Comparison of ENCODE assay signal across 18 cellular contexts in the genomic region with DNA sequence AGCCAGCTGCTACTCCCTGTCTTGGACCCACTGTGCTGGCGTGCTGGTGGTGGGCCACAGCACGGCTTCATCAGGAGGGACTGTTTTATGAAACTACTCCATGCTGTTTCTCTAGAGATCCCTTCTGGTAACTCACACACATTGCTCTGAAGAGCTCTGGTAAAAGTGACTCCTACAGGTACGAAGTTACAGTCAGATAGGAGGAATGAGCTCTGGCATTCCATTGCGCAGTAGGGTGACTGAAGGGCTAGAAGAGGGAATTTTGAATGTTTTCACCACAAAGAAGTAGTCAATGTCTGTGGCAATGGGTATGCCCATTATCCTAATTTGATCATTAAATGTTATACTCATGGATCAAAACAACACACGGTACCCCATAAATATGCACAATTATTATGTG. TPM values are rescaled to one million over a fixed set of nuclear protein-coding genes. Genes with fewer than 3 reads are reported as not detected.
DNase-seq lines count a peak whose midpoint lies in the region; ATAC-seq and TF ChIP-seq lines count a peak whose summit lies in the region.
"Had no signal": no experiment of that assay in that cellular context is flagged by ENCODE, and none has a peak within 500 bp of the region (broad histone marks: within the 10 kb centered on the region; RNA-seq: fewer than 3 reads in every experiment).

No MANE protein-coding gene starts in this region.

- no peak for TF ChIP-seq POLR2A in breast epithelium (IDR thresholded peaks at IDR 0.05)

- H3K27me3 ChIP-seq in breast epithelium (no peaks in the 10 kb centered on the region), endodermal cell (ENCODE audit: control insufficient read depth, insufficient read depth, low read length, poor library complexity, severe bottlenecking) (no peaks in the 10 kb centered on the region), liver (ENCODE audit: control insufficient read depth in 4 of 4, insufficient read depth in 4 of 4, low read length in 3 of 4) (no peaks in the 10 kb centered on the region)
- H3K27me3 ChIP-seq: Peyer's patch had no signal

- H3K9ac ChIP-seq in endodermal cell (ENCODE audit: extremely low read depth, low read length, poor library complexity, severe bottlenecking) (no peak overlapping the region), liver (ENCODE audit: low read depth in 1 of 2, low read length in 2 of 2) (peak overlapping the region; percentile 99 to 100)

- no TSS peak for BruUV-seq in MCF 10A (replicated peaks; lab: Mats Ljungman, UMichigan)

- no peak overlapping the region for H3K4me3 ChIP-seq in breast epithelium
- no peak overlapping the region for H3K4me3 ChIP-seq in endodermal cell (ENCODE audit: low read length)
- H3K4me3 ChIP-seq in liver (ENCODE audit: low read depth in 1 of 3, low read length in 3 of 3) = peak overlapping the region; percentile 74 to 99 (median 79)

- no peaks in the 10 kb centered on the region for H3K36me3 ChIP-seq in breast epithelium
- H3K36me3 ChIP-seq in endodermal cell (ENCODE audit: control insufficient read depth, insufficient read depth, low read length) = no peaks in the 10 kb centered on the region
- H3K36me3 ChIP-seq in liver (ENCODE audit: control insufficient read depth in 4 of 4, insufficient read depth in 3 of 4, low read depth in 1 of 4, low read length in 3 of 4) = peaks cover 0 to 33% (median 18%) of the 10 kb centered on the region in 4 donors
- H3K36me3 ChIP-seq: BE2C, Peyer's patch had no signal

- intact Hi-C loops in MCF 10A (cut with micrococcal nuclease) (no loop called here), breast epithelium (cut with DNase I; ENCODE audit: low total_unique reads) (no loop called here), natural killer cell (cut with micrococcal nuclease) (no loop called here)

- DNase-seq in MCF 10A (ENCODE audit: unreplicated experiment) (no peak), breast epithelium (ENCODE audit: low spot score in 2 of 2) (no peak), endodermal cell (peak; percentile 21), natural killer cell (no peak), HFFc6 (no peak), NCI-H2081 treated with DMSO at 0.1 percent for 48 hours (lab: John Stamatoyannopoulos, UW) (no peak)
- DNase-seq: BE2C; Calu3; CD8-positive, alpha-beta memory T cell; GF-D8; MM.1S; Peyer's patch; SHP77 treated with DMSO at 0.1 percent for 48 hours had no signal

- H3K4me3 Mint-ChIP-seq in MCF 10A (ENCODE audit: unreplicated experiment) = no peak overlapping the region
- H3K4me3 Mint-ChIP-seq in endodermal cell = no peak overlapping the region
- no peak overlapping the region for H3K4me3 Mint-ChIP-seq in natural killer cell
- H3K4me3 Mint-ChIP-seq in HFFc6 = no peak overlapping the region
- H3K4me3 Mint-ChIP-seq: CD14-positive monocyte; CD8-positive, alpha-beta memory T cell had no signal

- H3K4me1 Mint-ChIP-seq in MCF 10A (ENCODE audit: insufficient read depth, unreplicated experiment) = peaks cover 17% of the 10 kb centered on the region
- peaks cover 20% of the 10 kb centered on the region for H3K4me1 Mint-ChIP-seq in endodermal cell
- H3K4me1 Mint-ChIP-seq in natural killer cell = no peaks in the 10 kb centered on the region
- peaks cover 5% of the 10 kb centered on the region; the same call in 1 of the 2 replicates for H3K4me1 Mint-ChIP-seq in HFFc6 (ENCODE audit: low read depth)

- TF ChIP-seq RAD21 in liver (IDR thresholded peaks at IDR 0.05) = no peak

- no peaks in the 10 kb centered on the region for H3K9me3 ChIP-seq in breast epithelium
- no peaks in the 10 kb centered on the region for H3K9me3 ChIP-seq in endodermal cell (ENCODE audit: control insufficient read depth, low read length)
- H3K9me3 ChIP-seq in liver (ENCODE audit: control insufficient read depth in 4 of 4, low read length in 3 of 4) = no peaks in the 10 kb centered on the region
- H3K9me3 ChIP-seq: BE2C, Peyer's patch had no signal

- WGBS in endodermal cell (ENCODE audit: insufficient coverage in 1 of 2, insufficient read length in 1 of 2), 2 experiments = 95 to 100% methylated on average over 5 of the region's 5 CpGs
- WGBS in liver = 41% methylated on average over 5 of the region's 5 CpGs

- no peaks in the 10 kb centered on the region for H3K36me3 Mint-ChIP-seq in MCF 10A (ENCODE audit: insufficient read depth, unreplicated experiment)
- H3K36me3 Mint-ChIP-seq in endodermal cell (ENCODE audit: low read depth) = no peaks in the 10 kb centered on the region
- no peaks in the 10 kb centered on the region for H3K36me3 Mint-ChIP-seq in natural killer cell
- H3K36me3 Mint-ChIP-seq in HFFc6 (ENCODE audit: low read depth) = no peaks in the 10 kb centered on the region
- H3K36me3 Mint-ChIP-seq: CD14-positive monocyte; CD8-positive, alpha-beta memory T cell had no signal

- no peak overlapping the region for H3K27ac ChIP-seq in breast epithelium
- H3K27ac ChIP-seq in endodermal cell (ENCODE audit: low read depth, low read length) = no peak overlapping the region
- peak overlapping the region; percentile 79 to 98 for H3K27ac ChIP-seq in liver (ENCODE audit: low read depth in 1 of 2, low read length in 2 of 2)
- H3K27ac ChIP-seq: Peyer's patch had no signal

- H3K4me1 ChIP-seq in breast epithelium = no peaks in the 10 kb centered on the region
- H3K4me1 ChIP-seq in endodermal cell (ENCODE audit: control insufficient read depth, insufficient read depth, low read length) = no peaks in the 10 kb centered on the region
- peaks cover 5 to 45% (median 42%) of the 10 kb centered on the region in 4 donors for H3K4me1 ChIP-seq in liver (ENCODE audit: control insufficient read depth in 4 of 4, insufficient read depth in 4 of 4, low read length in 3 of 4)
- H3K4me1 ChIP-seq: BE2C, Peyer's patch had no signal

- TF ChIP-seq CTCF in MCF 10A (IDR thresholded peaks at IDR 0.05; ENCODE audit: unreplicated experiment) (no peak), breast epithelium (IDR thresholded peaks at IDR 0.05) (no peak), endodermal cell (conservative IDR thresholded peaks at IDR 0.05) (no peak), liver (IDR thresholded peaks at IDR 0.05; ENCODE audit: low read depth, low read length, missing input control) (no peak), natural killer cell (IDR thresholded peaks at IDR 0.05) (no peak), HFFc6 (IDR thresholded peaks at IDR 0.05) (no peak)

- POLR2A ChIA-PET in MCF 10A (lab: Yijun Ruan, JAX) = interaction anchor here (0.6 to 1.4 kb wide), 2 partner anchors 53 to 63 kb away, joined by 3 read pairs; no protein-coding TSS in a partner anchor

- H3K27me3 Mint-ChIP-seq in MCF 10A (ENCODE audit: insufficient read depth, unreplicated experiment) (no peaks in the 10 kb centered on the region), endodermal cell (ENCODE audit: insufficient read depth) (peaks cover 13% of the 10 kb centered on the region), natural killer cell (ENCODE audit: low read depth in 2 of 2) (peaks cover 13 to 33% of the 10 kb centered on the region in 2 donors), HFFc6 (ENCODE audit: insufficient read depth) (peaks cover 17% of the 10 kb centered on the region)

- ATAC-seq in natural killer cell (no peak), GM19035 (IDR thresholded peaks at IDR 0.05; ENCODE audit: unreplicated experiment) (no peak)

- H3K9me3 Mint-ChIP-seq in MCF 10A (ENCODE audit: unreplicated experiment) = no peaks in the 10 kb centered on the region
- no peaks in the 10 kb centered on the region for H3K9me3 Mint-ChIP-seq in endodermal cell
- no peaks in the 10 kb centered on the region for H3K9me3 Mint-ChIP-seq in natural killer cell
- H3K9me3 Mint-ChIP-seq in HFFc6 = no peaks in the 10 kb centered on the region
- H3K9me3 Mint-ChIP-seq: CD8-positive, alpha-beta memory T cell had no signal

- CTCF ChIA-PET in MCF 10A (lab: Yijun Ruan, JAX) = interaction anchor here (0.7 kb wide), 1 partner anchor 1961 kb away, joined by 3 read pairs; no protein-coding TSS in a partner anchor

- H3K27ac Mint-ChIP-seq in MCF 10A (ENCODE audit: low read depth, unreplicated experiment) (peak overlapping the region; percentile 1), endodermal cell (no peak overlapping the region), natural killer cell (no peak overlapping the region), HFFc6 (no peak overlapping the region)
- H3K27ac Mint-ChIP-seq: CD14-positive monocyte; CD8-positive, alpha-beta memory T cell had no signal

TF ChIP-seq in liver, 16 proteins besides CTCF, POLR2A, EP300 and RAD21 (continues in another document):
- TF ChIP-seq FOXA2 (IDR thresholded peaks at IDR 0.05) (no peak), NR2F2 (IDR thresholded peaks at IDR 0.05) (no peak), SP1 (IDR thresholded peaks at IDR 0.05) (no peak), JUND (IDR thresholded peaks at IDR 0.05) (no peak), HNF4G (IDR thresholded peaks at IDR 0.05) (no peak)
- TF ChIP-seq, protein P1, sequence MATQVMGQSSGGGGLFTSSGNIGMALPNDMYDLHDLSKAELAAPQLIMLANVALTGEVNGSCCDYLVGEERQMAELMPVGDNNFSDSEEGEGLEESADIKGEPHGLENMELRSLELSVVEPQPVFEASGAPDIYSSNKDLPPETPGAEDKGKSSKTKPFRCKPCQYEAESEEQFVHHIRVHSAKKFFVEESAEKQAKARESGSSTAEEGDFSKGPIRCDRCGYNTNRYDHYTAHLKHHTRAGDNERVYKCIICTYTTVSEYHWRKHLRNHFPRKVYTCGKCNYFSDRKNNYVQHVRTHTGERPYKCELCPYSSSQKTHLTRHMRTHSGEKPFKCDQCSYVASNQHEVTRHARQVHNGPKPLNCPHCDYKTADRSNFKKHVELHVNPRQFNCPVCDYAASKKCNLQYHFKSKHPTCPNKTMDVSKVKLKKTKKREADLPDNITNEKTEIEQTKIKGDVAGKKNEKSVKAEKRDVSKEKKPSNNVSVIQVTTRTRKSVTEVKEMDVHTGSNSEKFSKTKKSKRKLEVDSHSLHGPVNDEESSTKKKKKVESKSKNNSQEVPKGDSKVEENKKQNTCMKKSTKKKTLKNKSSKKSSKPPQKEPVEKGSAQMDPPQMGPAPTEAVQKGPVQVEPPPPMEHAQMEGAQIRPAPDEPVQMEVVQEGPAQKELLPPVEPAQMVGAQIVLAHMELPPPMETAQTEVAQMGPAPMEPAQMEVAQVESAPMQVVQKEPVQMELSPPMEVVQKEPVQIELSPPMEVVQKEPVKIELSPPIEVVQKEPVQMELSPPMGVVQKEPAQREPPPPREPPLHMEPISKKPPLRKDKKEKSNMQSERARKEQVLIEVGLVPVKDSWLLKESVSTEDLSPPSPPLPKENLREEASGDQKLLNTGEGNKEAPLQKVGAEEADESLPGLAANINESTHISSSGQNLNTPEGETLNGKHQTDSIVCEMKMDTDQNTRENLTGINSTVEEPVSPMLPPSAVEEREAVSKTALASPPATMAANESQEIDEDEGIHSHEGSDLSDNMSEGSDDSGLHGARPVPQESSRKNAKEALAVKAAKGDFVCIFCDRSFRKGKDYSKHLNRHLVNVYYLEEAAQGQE (IDR thresholded peaks at IDR 0.05) = no peak

RNA-seq across cellular contexts. Expression of a gene that starts 0.6 kb away (rescaled TPM):
- total RNA-seq in MCF 10A (2022) (0.26 TPM in 1 of 2 replicates, not detected in the other), breast epithelium (under 1 TPM in 2 of 3 donors, not detected in 1; 0.29 to 0.98 TPM), endodermal cell (under 1 TPM; 0.53 to 0.58 TPM), liver (100 to 1,000 TPM; 179 to 662 TPM), natural killer cell (not detected)
- polyA plus RNA-seq in endodermal cell (2013, experiment 1 of 2) = 0.07 TPM
- 0.08 TPM for polyA plus RNA-seq in endodermal cell (2013, experiment 2 of 2)
- polyA plus RNA-seq in liver = 100 to 1,000 TPM; 327 to 759 TPM
- total RNA-seq in HFFc6 (2021; fragmentation: NEBNext Ultra II Directional; extraction: Animal tissue kit (Norgen Biotek cat#: 25700)) = not detected
- total RNA-seq: Calu3; CD8-positive, alpha-beta memory T cell; LHCN-M2; OCI-LY7; Peyer's patch had no signal
- polyA plus RNA-seq: CD14-positive monocyte; CD8-positive, alpha-beta memory T cell had no signal

Comparison
In these comparisons a context has a peak if more than half of its experiments do, and no peak if none do; other contexts are left out.
1. H3K27ac ChIP-seq: peak in liver (2 of 2); none in breast epithelium (0 of 2) and endodermal cell (single experiment).
2. H3K4me3 ChIP-seq: peak in liver (3 of 3); none in breast epithelium (0 of 3) and endodermal cell (single experiment).
3. RNA of a gene that starts 0.6 kb away (total RNA-seq): 179 to 662 TPM in liver; 0.53 to 0.58 TPM in endodermal cell, 0.29 to 0.98 TPM in breast epithelium, 0.26 TPM in MCF 10A, not detected in natural killer cell and not detected in HFFc6; every median in the first group is over 10 times any median in the second.